In genomic region chr7:104967088-104967487, GRCh38 we compare ENCODE assay signal across 24 cellular contexts. TPM values are rescaled to one million over a fixed set of nuclear protein-coding genes. Genes with fewer than 3 reads are reported as not detected.
DNase-seq lines count a peak whose midpoint lies in the region; ATAC-seq and TF ChIP-seq lines count a peak whose summit lies in the region.
"Had no signal": no experiment of that assay in that cellular context is flagged by ENCODE, and none has a peak within 500 bp of the region (broad histone marks: within the 10 kb centered on the region; RNA-seq: fewer than 3 reads in every experiment).

No MANE protein-coding gene starts in this region.

- no peaks in the 10 kb centered on the region for H3K9me3 Mint-ChIP-seq in activated CD4-positive, alpha-beta T cell treated with anti-CD3 and anti-CD28 coated beads, Interleukin-2, amount 10 ng/mL, durations not matched to agents 24 days and 14 days
- no peaks in the 10 kb centered on the region for H3K9me3 Mint-ChIP-seq in activated CD4-positive, alpha-beta T cell treated with anti-CD3 and anti-CD28 coated beads for 36 hours (ENCODE audit: low read depth)
- H3K9me3 Mint-ChIP-seq: CD8-positive, alpha-beta memory T cell had no signal

- no peak for ATAC-seq in activated CD4-positive, alpha-beta T cell treated with anti-CD3 and anti-CD28 coated beads for 36 hours
- ATAC-seq in HG03280 (IDR thresholded peaks at IDR 0.05; ENCODE audit: unreplicated experiment): no peak
- ATAC-seq: foreskin keratinocyte; GM23338; stimulated activated naive CD8-positive, alpha-beta T cell treated with anti-CD3 and anti-CD28 coated beads, Interleukin-15, Interleukin-2, amounts not matched to agents 100 U/mL and 50 U/mL, for 24 hours had no signal

- no peaks in the 10 kb centered on the region for H3K27me3 ChIP-seq in stomach smooth muscle (ENCODE audit: control insufficient read depth in 1 of 2, insufficient read depth in 2 of 2, low read length in 2 of 2)
- H3K27me3 ChIP-seq: foreskin keratinocyte, hepatocyte, SJCRH30, tibial nerve had no signal

- H3K4me1 Mint-ChIP-seq in activated CD4-positive, alpha-beta T cell treated with anti-CD3 and anti-CD28 coated beads, Interleukin-2, amount 10 ng/mL, durations not matched to agents 24 days and 14 days: peaks cover 24% of the 10 kb centered on the region
- peaks cover 18% of the 10 kb centered on the region for H3K4me1 Mint-ChIP-seq in activated CD4-positive, alpha-beta T cell treated with anti-CD3 and anti-CD28 coated beads for 36 hours
- H3K4me1 Mint-ChIP-seq: GM23338 had no signal

- peaks cover 49% of the 10 kb centered on the region for H3K4me1 ChIP-seq in stomach smooth muscle (ENCODE audit: control insufficient read depth, insufficient read depth, low read length)

- peak overlapping the region in 1 of 2 donors; percentile 21 for H3K9ac ChIP-seq in stomach smooth muscle (ENCODE audit: low read length in 2 of 2)

- no peak overlapping the region for H3K4me3 Mint-ChIP-seq in activated CD4-positive, alpha-beta T cell treated with anti-CD3 and anti-CD28 coated beads, Interleukin-2, amount 10 ng/mL, durations not matched to agents 24 days and 14 days
- H3K4me3 Mint-ChIP-seq in activated CD4-positive, alpha-beta T cell treated with anti-CD3 and anti-CD28 coated beads for 36 hours: no peak overlapping the region
- H3K4me3 Mint-ChIP-seq: activated naive CD8-positive, alpha-beta T cell treated with anti-CD3 and anti-CD28 coated beads, Interleukin-2, amount 10 ng/mL, durations not matched to agents 7 days and 5 days; B cell; CD8-positive, alpha-beta memory T cell; GM23338 had no signal

- H3K36me3 Mint-ChIP-seq in activated CD4-positive, alpha-beta T cell treated with anti-CD3 and anti-CD28 coated beads, Interleukin-2, amount 10 ng/mL, durations not matched to agents 24 days and 14 days (ENCODE audit: low read depth): peaks cover 62% of the 10 kb centered on the region
- peaks cover 33% of the 10 kb centered on the region for H3K36me3 Mint-ChIP-seq in activated CD4-positive, alpha-beta T cell treated with anti-CD3 and anti-CD28 coated beads for 36 hours (ENCODE audit: low read depth)

- no peaks in the 10 kb centered on the region for H3K27me3 Mint-ChIP-seq in activated CD4-positive, alpha-beta T cell treated with anti-CD3 and anti-CD28 coated beads, Interleukin-2, amount 10 ng/mL, durations not matched to agents 24 days and 14 days
- H3K27me3 Mint-ChIP-seq in activated CD4-positive, alpha-beta T cell treated with anti-CD3 and anti-CD28 coated beads for 36 hours: no peaks in the 10 kb centered on the region
- H3K27me3 Mint-ChIP-seq: activated naive CD8-positive, alpha-beta T cell treated with anti-CD3 and anti-CD28 coated beads, Interleukin-2, amount 10 ng/mL, durations not matched to agents 7 days and 5 days; B cell; CD8-positive, alpha-beta memory T cell had no signal

- no peak for DNase-seq in activated CD4-positive, alpha-beta T cell treated with anti-CD3 and anti-CD28 coated beads, Interleukin-2, amount 10 ng/mL, durations not matched to agents 24 days and 14 days
- no peak for DNase-seq in activated CD4-positive, alpha-beta T cell treated with anti-CD3 and anti-CD28 coated beads for 36 hours
- DNase-seq in amniotic epithelial cell (ENCODE audit: low read depth): peak; percentile 81
- DNase-seq in fibroblast of the aortic adventitia (ENCODE audit: low read depth): peak; percentile 55
- no peak for DNase-seq in T-helper 2 cell
- DNase-seq in NCI-H1092 (lab: John Stamatoyannopoulos, UW): no peak
- DNase-seq: activated gamma-delta T cell; activated naive CD8-positive, alpha-beta T cell treated with anti-CD3 and anti-CD28 coated beads, Interleukin-2, amount 10 ng/mL, durations not matched to agents 7 days and 5 days; activated T-cell treated with anti-CD3 and anti-CD28 coated beads, Interleukin-2, amount 50 U/mL, for 1 hour; CD8-positive, alpha-beta memory T cell; foreskin keratinocyte; NCI-H1436 treated with DMSO at 0.1 percent for 48 hours; NCI-H446; NCI-H774; nucleus accumbens; SJCRH30; stimulated activated naive CD8-positive, alpha-beta T cell treated with anti-CD3 and anti-CD28 coated beads, Interleukin-15, Interleukin-2, amounts not matched to agents 100 U/mL and 50 U/mL, for 24 hours had no signal

- peak overlapping the region; percentile 40 for H3K27ac Mint-ChIP-seq in activated CD4-positive, alpha-beta T cell treated with anti-CD3 and anti-CD28 coated beads, Interleukin-2, amount 10 ng/mL, durations not matched to agents 24 days and 14 days
- H3K27ac Mint-ChIP-seq in activated CD4-positive, alpha-beta T cell treated with anti-CD3 and anti-CD28 coated beads for 36 hours: no peak overlapping the region
- H3K27ac Mint-ChIP-seq: activated naive CD8-positive, alpha-beta T cell treated with anti-CD3 and anti-CD28 coated beads, Interleukin-2, amount 10 ng/mL, durations not matched to agents 7 days and 5 days; B cell; GM23338 had no signal

- POLR2A ChIA-PET in activated CD4-positive, alpha-beta T cell treated with anti-CD3 and anti-CD28 coated beads for 36 hours (lab: Charles Lee): no interaction called here

- H3K27ac ChIP-seq in stomach smooth muscle (ENCODE audit: low read length): peak overlapping the region; percentile 37
- H3K27ac ChIP-seq: epithelial cell of prostate, foreskin keratinocyte, hepatocyte, SJCRH30, tibial nerve had no signal

- CTCF ChIA-PET in activated CD4-positive, alpha-beta T cell treated with anti-CD3 and anti-CD28 coated beads for 36 hours (lab: Charles Lee): interaction anchor here (1.2 to 2.9 kb wide), 3 partner anchors 8 to 14 kb away, joined by 3 to 17 read pairs (median 9); no protein-coding TSS in a partner anchor

- H3K9me3 ChIP-seq in stomach smooth muscle (ENCODE audit: control insufficient read depth in 2 of 2, low read length in 2 of 2): no peaks in the 10 kb centered on the region
- H3K9me3 ChIP-seq: tibial nerve had no signal

- intact Hi-C loops in activated CD4-positive, alpha-beta T cell treated with anti-CD3 and anti-CD28 coated beads, Interleukin-2, amount 10 ng/mL, durations not matched to agents 24 days and 14 days (cut with micrococcal nuclease): no loop called here
- intact Hi-C loops in activated CD4-positive, alpha-beta T cell treated with anti-CD3 and anti-CD28 coated beads for 36 hours (cut with DNase I, micrococcal nuclease): no loop called here

- H3K36me3 ChIP-seq in stomach smooth muscle (ENCODE audit: control insufficient read depth in 2 of 2, insufficient read depth in 2 of 2, low read length in 2 of 2): no peaks in the 10 kb centered on the region
- H3K36me3 ChIP-seq: SJCRH30, tibial nerve had no signal

- no peak for TF ChIP-seq CTCF in fibroblast of the aortic adventitia (IDR thresholded peaks at IDR 0.05; ENCODE audit: insufficient read depth, low read length)

- H3K4me3 ChIP-seq in fibroblast of the aortic adventitia (ENCODE audit: low read depth, low read length): no peak overlapping the region
- H3K4me3 ChIP-seq in stomach smooth muscle (ENCODE audit: low read length in 2 of 2): no peak overlapping the region
- H3K4me3 ChIP-seq: GM23338, hepatocyte, SJCRH30, tibial nerve had no signal

RNA-seq across cellular contexts. Expression of gene KMT2E, which starts 46.9 kb away (rescaled TPM):
- total RNA-seq in activated CD4-positive, alpha-beta T cell treated with anti-CD3 and anti-CD28 coated beads, Interleukin-2, amount 10 ng/mL, durations not matched to agents 24 days and 14 days: 104 and 106 TPM in 2 replicates
- 10 to 100 TPM; 94.4 to 99.3 TPM for total RNA-seq in activated CD4-positive, alpha-beta T cell treated with anti-CD3 and anti-CD28 coated beads for 36 hours
- 75.9 and 132 TPM in 2 replicates for total RNA-seq in fibroblast of the aortic adventitia (ENCODE audit: low replicate concordance)

Comparison
In these comparisons a context has a peak if more than half of its experiments do, and no peak if none do; other contexts are left out.
1. DNase-seq: peak in amniotic epithelial cell (single experiment) and fibroblast of the aortic adventitia (single experiment); none in activated CD4-positive, alpha-beta T cell treated with anti-CD3 and anti-CD28 coated beads, Interleukin-2, amount 10 ng/mL, durations not matched to agents 24 days and 14 days (single experiment), activated CD4-positive, alpha-beta T cell treated with anti-CD3 and anti-CD28 coated beads for 36 hours (single experiment), T-helper 2 cell (0 of 5) and NCI-H1092 (single experiment).